1 cellular context compared by ENCODE assay signal in the genomic region with DNA sequence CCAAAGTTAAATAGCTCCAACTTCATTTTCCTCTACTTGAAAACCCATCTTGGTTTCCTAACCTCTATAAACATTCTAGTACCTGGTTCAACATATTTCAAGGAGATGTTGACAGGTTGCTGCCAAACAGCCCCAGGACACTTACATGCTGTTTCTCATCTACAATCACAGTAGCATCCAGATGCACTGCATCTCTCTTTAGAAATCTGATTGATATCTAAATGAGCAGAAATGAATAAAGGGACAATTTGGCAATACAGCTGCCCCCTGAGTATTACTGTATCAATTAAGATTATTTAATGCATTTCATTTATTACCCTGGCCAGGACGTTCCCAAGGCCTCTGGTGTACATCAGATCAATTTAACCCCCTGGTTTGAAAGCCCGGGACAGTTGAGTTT.
TF ChIP-seq lines count a peak whose summit lies in the region.

No MANE protein-coding gene starts in this region.

TF ChIP-seq in SK-N-SH treated with all-trans-retinoic acid at 6 μM for 48 hours, 23 proteins besides CTCF, POLR2A, EP300 and RAD21 (continued from another document):
- TF ChIP-seq CREB5 (CRISPR knock-in tag; IDR thresholded peaks at IDR 0.05; ENCODE audit: low read depth): no peak
- no peak for TF ChIP-seq RARB (CRISPR knock-in tag; IDR thresholded peaks at IDR 0.05)
- no peak for TF ChIP-seq CSDC2 (CRISPR knock-in tag; IDR thresholded peaks at IDR 0.05)
